18 cellular contexts compared by ENCODE assay signal in genomic region chr6:32639440-32640394, GRCh38. TPM values are rescaled to one million over a fixed set of nuclear protein-coding genes. Genes with fewer than 3 reads are reported as not detected.
"Had no signal": no experiment of that assay in that cellular context is flagged by ENCODE, and none has a peak within 500 bp of the region (broad histone marks: within the 10 kb centered on the region; RNA-seq: fewer than 3 reads in every experiment).

No MANE protein-coding gene starts in this region.

- H3K27ac Mint-ChIP-seq: activated CD8-positive, alpha-beta T cell treated with anti-CD3 and anti-CD28 coated beads for 36 hours; activated T-helper 2 cell treated with anti-CD3 and anti-CD28 coated beads, Interferon-gamma antibody, Interleukin-2, Interleukin-4, amounts not matched to agents 10 μg/mL and 5 μg/mL and 100 μg/mL, durations not matched to agents 14 hours and 24 hours and 36 hours; brain had no signal

- DNase-seq: activated CD8-positive, alpha-beta T cell treated with anti-CD3 and anti-CD28 coated beads for 36 hours; activated naive CD4-positive, alpha-beta T cell treated with anti-CD3 and anti-CD28 coated beads, Interleukin-2, amount 50 U/mL, for 16 hours; amniotic stem cell; dermis blood vessel endothelial cell; lower lobe of right lung; naive thymus-derived CD8-positive, alpha-beta T cell; occipital lobe; spleen; stimulated activated CD4-positive, alpha-beta T cell treated with anti-CD3 and anti-CD28 coated beads, Interleukin-1b, Interleukin-23, amount 100 ng/mL, for 48 hours; stimulated activated naive CD4-positive, alpha-beta T cell treated with Interleukin-2 at 50 U/mL for 16 hours; T-helper 9 cell; testis had no signal

- H3K4me1 Mint-ChIP-seq: brain had no signal

- H3K27me3 ChIP-seq: spleen, testis had no signal

- ATAC-seq: activated CD8-positive, alpha-beta T cell treated with anti-CD3 and anti-CD28 coated beads for 36 hours; lower lobe of right lung; naive thymus-derived CD8-positive, alpha-beta T cell; sciatic nerve; SK-N-SH treated with all-trans-retinoic acid at 6 μM for 48 hours had no signal

- H3K9me3 ChIP-seq: lower lobe of right lung, prostate gland, spleen, testis had no signal

- H3K9me3 Mint-ChIP-seq: activated CD8-positive, alpha-beta T cell treated with anti-CD3 and anti-CD28 coated beads for 36 hours; activated T-helper 2 cell treated with anti-CD3 and anti-CD28 coated beads, Interferon-gamma antibody, Interleukin-2, Interleukin-4, amounts not matched to agents 10 μg/mL and 5 μg/mL and 100 μg/mL, durations not matched to agents 14 hours and 24 hours and 36 hours; brain had no signal

- H3K4me1 ChIP-seq: lower lobe of right lung, prostate gland, testis had no signal

- H3K4me3 ChIP-seq: lower lobe of right lung, prostate gland, testis had no signal

- H3K4me3 Mint-ChIP-seq: activated CD8-positive, alpha-beta T cell treated with anti-CD3 and anti-CD28 coated beads for 36 hours; brain had no signal

- H3K36me3 Mint-ChIP-seq: brain; naive thymus-derived CD8-positive, alpha-beta T cell had no signal

- H3K27ac ChIP-seq: lower lobe of right lung, prostate gland, testis had no signal

RNA-seq across cellular contexts. Expression of gene HLA-DQA1, which starts 2.5 kb away (rescaled TPM):
- total RNA-seq: dermis blood vessel endothelial cell, glomerular endothelial cell had no signal

RNA-seq across cellular contexts. Expression of gene HLA-DQB1, which starts 26.7 kb away (rescaled TPM):
- total RNA-seq: dermis blood vessel endothelial cell had no signal
